Comparison of ENCODE assay signal across 8 cellular contexts in the genomic region with DNA sequence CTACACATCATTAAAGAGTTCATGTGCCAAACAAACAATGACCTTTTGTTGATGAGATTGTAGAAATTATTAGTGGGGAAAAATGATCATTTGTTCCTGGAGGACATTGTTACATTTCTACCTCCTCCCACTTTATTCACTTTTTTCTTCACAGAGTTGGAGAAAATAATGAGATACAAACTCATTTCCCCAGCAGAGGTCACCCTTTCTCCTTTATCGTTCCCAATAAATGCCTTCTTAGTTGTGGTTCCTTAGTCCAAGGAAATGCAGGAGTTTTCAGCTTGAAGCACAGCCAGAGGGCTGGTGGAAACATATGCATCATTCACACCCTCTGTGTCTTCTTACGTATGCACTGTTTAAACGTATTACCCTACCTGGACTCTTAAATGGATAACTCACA.
A peak's percentile ranks its signal among the peaks of the same experiment; 100 is the strongest.
DNase-seq lines count a peak whose midpoint lies in the region; TF ChIP-seq lines count a peak whose summit lies in the region.

No MANE protein-coding gene starts in this region.

- TF ChIP-seq EP300 in tibial nerve (IDR thresholded peaks at IDR 0.05), result no peak

- H3K4me3 ChIP-seq in AG04450 (ENCODE audit: low read depth, low read length), result no peak overlapping the region
- H3K4me3 ChIP-seq in tibial nerve, result no peak overlapping the region

- DNase-seq in AG04450 (ENCODE audit: low read depth, low spot score) (peak; percentile 48), H4 (ENCODE audit: low spot score) (peak; percentile 83), NCI-H345 treated with DMSO at 0.1 percent for 48 hours (lab: John Stamatoyannopoulos, UW; ENCODE audit: unreplicated experiment) (peak; percentile 33), astrocyte of the hippocampus (ENCODE audit: low read depth, low spot score) (peak; percentile 88), iPS-NIHi11 (ENCODE audit: low spot score) (peak; percentile 52), tibial nerve (ENCODE audit: low spot score in 2 of 2) (peak in 1 of 2 donors; percentile 64), GOT3 (lab: John Stamatoyannopoulos, UW) (no peak)
- no peak for DNase-seq in activated CD4-positive, alpha-beta T cell treated with anti-CD3 and anti-CD28 coated beads for 1 hour

- WGBS in tibial nerve, 2 donors, result 2 to 3% methylated on average over 3 of the region's 3 CpGs

- H3K27ac ChIP-seq in AG04450 (ENCODE audit: low read depth, low read length) (no peak overlapping the region), tibial nerve (no peak overlapping the region)

- TF ChIP-seq CTCF in AG04450 (IDR thresholded peaks at IDR 0.05; ENCODE audit: low read depth, low read length) (peak; percentile 67), tibial nerve (IDR thresholded peaks at IDR 0.05) (peak; percentile 25 to 53 (median 36))

- H3K27me3 ChIP-seq in AG04450 (ENCODE audit: control insufficient read depth, insufficient read depth, low read length) (no peaks in the 10 kb centered on the region), tibial nerve (no peaks in the 10 kb centered on the region)

- no peaks in the 10 kb centered on the region for H3K36me3 ChIP-seq in tibial nerve

- no peak for TF ChIP-seq POLR2A in tibial nerve (IDR thresholded peaks at IDR 0.05)

- CTCF ChIA-PET in AG04450 (lab: Charles Lee), result interaction anchor here (0.6 to 2.7 kb wide), 9 partner anchors 14 to 1916 kb away, joined by 3 to 15 read pairs (median 4); no protein-coding TSS in a partner anchor

- POLR2A ChIA-PET in AG04450 (lab: Yijun Ruan, JAX), result interaction anchor here (1.4 kb wide), 1 partner anchor 1838 kb away, joined by 3 read pairs; no protein-coding TSS in a partner anchor

- no peaks in the 10 kb centered on the region for H3K4me1 ChIP-seq in tibial nerve

- H3K9me3 ChIP-seq in AG04450 (ENCODE audit: control insufficient read depth, insufficient read depth, low read length) (no peaks in the 10 kb centered on the region; the same call in 1 of the 2 replicates), tibial nerve (no peaks in the 10 kb centered on the region)

Comparison
In these comparisons a context has a peak if more than half of its experiments do, and no peak if none do; other contexts are left out.
1. DNase-seq: peak in AG04450 (single experiment), H4 (single experiment), NCI-H345 treated with DMSO at 0.1 percent for 48 hours (single experiment), astrocyte of the hippocampus (single experiment) and iPS-NIHi11 (single experiment); none in GOT3 (single experiment) and activated CD4-positive, alpha-beta T cell treated with anti-CD3 and anti-CD28 coated beads for 1 hour (single experiment).